Comparison of ENCODE assay signal across 1 cellular context in the genomic region with DNA sequence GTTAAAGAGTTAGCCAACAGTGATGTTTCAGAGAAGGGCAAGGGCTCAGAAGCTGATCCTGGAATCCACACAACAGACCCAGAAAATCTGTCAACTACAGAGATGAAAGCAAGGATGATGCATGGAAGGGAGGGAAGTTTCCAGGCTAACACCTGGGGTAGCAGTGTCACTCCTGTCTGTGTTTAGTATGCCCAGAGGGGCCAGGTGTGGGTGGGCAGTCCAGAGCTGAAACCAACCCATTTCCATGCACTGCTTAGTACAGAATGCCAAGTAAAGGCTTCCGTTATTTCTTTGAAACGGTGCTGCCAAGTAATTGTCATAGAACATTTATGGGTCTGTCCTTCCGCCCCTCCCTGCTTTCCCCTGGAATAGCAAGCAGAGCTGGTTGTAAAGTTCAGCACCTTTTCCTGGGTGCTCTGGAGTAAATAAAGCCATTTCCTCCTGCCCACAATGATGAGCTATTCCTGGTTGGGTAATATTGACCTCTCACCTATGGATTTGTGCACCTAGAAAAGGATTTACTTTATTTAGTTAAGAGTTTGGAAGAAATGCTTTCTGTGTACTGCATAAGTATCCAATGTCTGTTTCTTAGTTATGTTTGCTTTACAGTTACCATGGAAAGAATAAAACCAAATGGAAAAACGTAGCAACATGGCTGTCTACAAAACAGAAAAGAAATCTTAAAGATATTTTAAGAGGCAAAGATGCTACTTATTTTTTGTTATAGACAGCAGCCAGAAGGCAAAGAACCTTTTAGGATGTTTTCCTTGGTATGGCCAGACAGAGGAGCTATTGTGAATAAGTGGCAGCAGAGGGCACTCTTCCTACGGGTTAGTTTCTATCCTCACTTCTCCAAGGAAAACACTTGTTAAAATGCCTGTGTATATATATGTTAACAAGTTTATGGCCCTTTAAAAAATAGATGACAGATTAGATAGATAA.
TF ChIP-seq lines count a peak whose summit lies in the region.
"Not testable (repeated sequence)": the region's sequence is repeated elsewhere in the genome, so short reads cannot be mapped to it uniquely, and the experiment has no call there.

No MANE protein-coding gene starts in this region.

TF ChIP-seq in K562, 482 proteins besides CTCF, POLR2A, EP300 and RAD21 (continued from another document):
- TF ChIP-seq, protein P1, sequence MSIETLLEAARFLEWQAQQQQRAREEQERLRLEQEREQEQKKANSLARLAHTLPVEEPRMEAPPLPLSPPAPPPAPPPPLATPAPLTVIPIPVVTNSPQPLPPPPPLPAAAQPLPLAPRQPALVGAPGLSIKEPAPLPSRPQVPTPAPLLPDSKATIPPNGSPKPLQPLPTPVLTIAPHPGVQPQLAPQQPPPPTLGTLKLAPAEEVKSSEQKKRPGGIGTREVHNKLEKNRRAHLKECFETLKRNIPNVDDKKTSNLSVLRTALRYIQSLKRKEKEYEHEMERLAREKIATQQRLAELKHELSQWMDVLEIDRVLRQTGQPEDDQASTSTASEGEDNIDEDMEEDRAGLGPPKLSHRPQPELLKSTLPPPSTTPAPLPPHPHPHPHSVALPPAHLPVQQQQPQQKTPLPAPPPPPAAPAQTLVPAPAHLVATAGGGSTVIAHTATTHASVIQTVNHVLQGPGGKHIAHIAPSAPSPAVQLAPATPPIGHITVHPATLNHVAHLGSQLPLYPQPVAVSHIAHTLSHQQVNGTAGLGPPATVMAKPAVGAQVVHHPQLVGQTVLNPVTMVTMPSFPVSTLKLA (conservative IDR thresholded peaks at IDR 0.05), result 0 out of 4 replicates have a peak, but pooled peaks of 1 of the 2 experiments have one; percentile 12
- TF ChIP-seq TEAD4 (IDR thresholded peaks at IDR 0.05; ENCODE audit: low read length), result 0 out of 2 replicates have a peak, but pooled peaks have one; percentile 13
- not testable (repeated sequence) for TF ChIP-seq TEAD4 (CRISPR knock-in tag; IDR thresholded peaks at IDR 0.05; ENCODE audit: borderline replicate concordance)
- peak; percentile 59 for TF ChIP-seq SMC3 (conservative IDR thresholded peaks at IDR 0.05; ENCODE audit: insufficient read depth, low read depth, low read length)
TF ChIP-seq in K562: peak in this region for 4; not testable (repeated sequence) for 478.
